Comparison of ENCODE assay signal across 11 cellular contexts in the genomic region with DNA sequence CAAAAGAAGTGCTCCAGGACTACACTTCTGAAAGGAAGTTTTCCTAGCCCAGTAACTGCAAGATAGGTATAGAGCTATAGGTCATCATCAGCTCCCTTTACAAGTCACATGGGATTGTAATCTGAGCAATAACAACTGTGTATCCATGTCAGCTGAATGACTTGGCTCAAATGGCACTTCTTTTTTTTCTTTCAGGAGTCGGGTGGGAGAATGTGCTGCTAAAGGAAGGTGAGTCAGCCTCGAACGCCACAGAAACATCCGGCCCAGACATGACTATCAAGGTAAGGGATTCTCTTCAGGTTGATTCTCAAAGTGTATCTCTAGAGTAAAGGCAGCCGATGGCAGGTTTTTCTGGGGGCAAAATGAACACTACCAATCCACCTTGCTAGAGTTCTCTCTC.
DNase-seq lines count a peak whose midpoint lies in the region; ATAC-seq and TF ChIP-seq lines count a peak whose summit lies in the region.
"Had no signal": no experiment of that assay in that cellular context is flagged by ENCODE, and none has a peak within 500 bp of the region (broad histone marks: within the 10 kb centered on the region; RNA-seq: fewer than 3 reads in every experiment).

No MANE protein-coding gene starts in this region.

- ATAC-seq in HCT116 = peak; percentile 76
- no peak for ATAC-seq in GM19463 (IDR thresholded peaks at IDR 0.05; ENCODE audit: unreplicated experiment)
- no peak for ATAC-seq in GM21447 (IDR thresholded peaks at IDR 0.05; ENCODE audit: unreplicated experiment)

- TF ChIP-seq CTCF in AG04450 (IDR thresholded peaks at IDR 0.05; ENCODE audit: low read depth, low read length) = no peak
- no peak for TF ChIP-seq CTCF in HCT116 (IDR thresholded peaks at IDR 0.05 in 2 of 3, conservative IDR thresholded peaks at IDR 0.05 in 1 of 3; ENCODE audit: borderline replicate concordance in 1 of 3, insufficient read depth in 1 of 3, low read depth in 2 of 3, low read length in 2 of 3)
- TF ChIP-seq CTCF in right atrium auricular region (IDR thresholded peaks at IDR 0.05) = no peak

- H3K4me1 ChIP-seq in HCT116 (ENCODE audit: control insufficient read depth in 1 of 2, insufficient read depth in 2 of 2, low read length in 2 of 2) (peaks cover 11 to 39% of the 10 kb centered on the region in 2 experiments), right atrium auricular region (peaks cover 0 to 12% of the 10 kb centered on the region in 2 donors)
- H3K4me1 ChIP-seq: stomach had no signal

- H3K27ac Mint-ChIP-seq in activated CD4-positive, alpha-beta T cell treated with anti-CD3 and anti-CD28 coated beads, Interleukin-2, amount 10 ng/mL, durations not matched to agents 24 days and 14 days = no peak overlapping the region

- peaks cover 4% of the 10 kb centered on the region for H3K27me3 Mint-ChIP-seq in activated CD4-positive, alpha-beta T cell treated with anti-CD3 and anti-CD28 coated beads, Interleukin-2, amount 10 ng/mL, durations not matched to agents 24 days and 14 days
- H3K27me3 Mint-ChIP-seq: IgD-negative memory B cell had no signal

- peak; percentile 5 for TF ChIP-seq POLR2A in HCT116 (IDR thresholded peaks at IDR 0.05; ENCODE audit: borderline replicate concordance, extremely low read depth, insufficient read depth, insufficient read length)

- H3K36me3 Mint-ChIP-seq in activated CD4-positive, alpha-beta T cell treated with anti-CD3 and anti-CD28 coated beads, Interleukin-2, amount 10 ng/mL, durations not matched to agents 24 days and 14 days (ENCODE audit: low read depth) = no peaks in the 10 kb centered on the region
- H3K36me3 Mint-ChIP-seq: IgD-negative memory B cell had no signal

- peak overlapping the region; percentile 49 for H2AFZ ChIP-seq in HCT116 (ENCODE audit: low read depth, low read length, poor library complexity, severe bottlenecking)

- H3K27me3 ChIP-seq in AG04450 (ENCODE audit: control insufficient read depth, insufficient read depth, low read length) (no peaks in the 10 kb centered on the region), HCT116 (ENCODE audit: insufficient read depth, low read length) (no peaks in the 10 kb centered on the region), right atrium auricular region (no peaks in the 10 kb centered on the region)
- H3K27me3 ChIP-seq: stomach had no signal

- H3K9me2 ChIP-seq in HCT116 (ENCODE audit: insufficient read depth) = no peaks in the 10 kb centered on the region

- H3K27ac ChIP-seq in AG04450 (ENCODE audit: low read depth, low read length) (peak overlapping the region; percentile 83), HCT116 (ENCODE audit: low read depth, low read length) (peak overlapping the region; percentile 52), right atrium auricular region (peak overlapping the region; percentile 32 to 72)
- H3K27ac ChIP-seq: stomach had no signal

- H3K36me3 ChIP-seq in HCT116 (ENCODE audit: control insufficient read depth in 1 of 2, insufficient read depth in 2 of 2, low read length in 2 of 2) (no peaks in the 10 kb centered on the region), right atrium auricular region (peaks cover 8% of the 10 kb centered on the region)
- H3K36me3 ChIP-seq: stomach had no signal

- CTCF ChIA-PET in AG04450 (lab: Charles Lee) = interaction anchor here (1.1 kb wide), 1 partner anchor 10 kb away, joined by 3 read pairs; no protein-coding TSS in a partner anchor
- CTCF ChIA-PET in HCT116 (lab: Charles Lee) = interaction anchor here (1.7 kb wide), 1 partner anchor 113 kb away, joined by 4 read pairs; no protein-coding TSS in a partner anchor

- RAD21 ChIA-PET in HCT116 (lab: Charles Lee; ENCODE audit: low non-redundant PET in 1 of 2, low total read pairs in 2 of 2, uncharacterized antibody in 2 of 2, unreplicated experiment in 2 of 2) = no interaction called here

- H3K9me3 ChIP-seq in AG04450 (ENCODE audit: control insufficient read depth, insufficient read depth, low read length) = no peaks in the 10 kb centered on the region
- H3K9me3 ChIP-seq in HCT116 (ENCODE audit: control insufficient read depth in 1 of 2, insufficient read depth in 1 of 2, low read depth in 1 of 2, low read length in 2 of 2) = no peaks in the 10 kb centered on the region
- no peaks in the 10 kb centered on the region for H3K9me3 ChIP-seq in right atrium auricular region
- H3K9me3 ChIP-seq: stomach had no signal

- H3K9ac ChIP-seq in HCT116 (ENCODE audit: low read length) = peak overlapping the region; percentile 38

- H3K9me3 Mint-ChIP-seq in activated CD4-positive, alpha-beta T cell treated with anti-CD3 and anti-CD28 coated beads, Interleukin-2, amount 10 ng/mL, durations not matched to agents 24 days and 14 days = peaks cover 4% of the 10 kb centered on the region

- H3K4me3 ChIP-seq in AG04450 (ENCODE audit: low read depth, low read length) (no peak overlapping the region), HCT116 (replicated peaks in 1 of 2; ENCODE audit: low read depth in 1 of 2, low read length in 2 of 2) (peak overlapping the region in 1 of 2 experiments; percentile 37; a peak in 3 of 4 replicates), right atrium auricular region (no peak overlapping the region)
- H3K4me3 ChIP-seq: stomach had no signal

- POLR2A ChIA-PET in AG04450 (lab: Yijun Ruan, JAX) (interaction anchor here (1.1 kb wide), 1 partner anchor 33 kb away, joined by 3 read pairs; no protein-coding TSS in a partner anchor), HCT116 (lab: Charles Lee) (interaction anchor here (0.8 to 1.1 kb wide), 2 partner anchors 10 to 47 kb away, joined by 3 to 4 read pairs; no protein-coding TSS in a partner anchor)

- H3K4me1 Mint-ChIP-seq in activated CD4-positive, alpha-beta T cell treated with anti-CD3 and anti-CD28 coated beads, Interleukin-2, amount 10 ng/mL, durations not matched to agents 24 days and 14 days = peaks cover 12% of the 10 kb centered on the region

- peak; percentile 38 for DNase-seq in AG04450 (ENCODE audit: low read depth, low spot score)
- peak; percentile 79 for DNase-seq in HCT116 (ENCODE audit: low read depth, low spot score)
- DNase-seq in activated CD4-positive, alpha-beta T cell treated with anti-CD3 and anti-CD28 coated beads, Interleukin-2, amount 10 ng/mL, durations not matched to agents 24 days and 14 days = peak; percentile 69
- DNase-seq in right atrium auricular region (ENCODE audit: low spot score) = no peak
- no peak for DNase-seq in GF-D8 (lab: John Stamatoyannopoulos, UW)
- DNase-seq in DMS114 treated with DMSO at 0.1 percent for 48 hours (lab: John Stamatoyannopoulos, UW; ENCODE audit: unreplicated experiment) = no peak
- DNase-seq: activated gamma-delta T cell, stomach had no signal

- no peak for TF ChIP-seq RAD21 in HCT116 (IDR thresholded peaks at IDR 0.05; ENCODE audit: low read depth)

- H3K79me2 ChIP-seq in HCT116 (ENCODE audit: insufficient read depth, low read length) = no peaks in the 10 kb centered on the region

- peak overlapping the region; percentile 74 for H3K4me2 ChIP-seq in HCT116 (ENCODE audit: low read length)

- intact Hi-C loops in HCT116 (cut with micrococcal nuclease) = no loop called here
- intact Hi-C loops in activated CD4-positive, alpha-beta T cell treated with anti-CD3 and anti-CD28 coated beads, Interleukin-2, amount 10 ng/mL, durations not matched to agents 24 days and 14 days (cut with micrococcal nuclease) = no loop called here

- no peaks in the 10 kb centered on the region for H4K20me1 ChIP-seq in HCT116 (ENCODE audit: insufficient read depth)

- H3K4me3 Mint-ChIP-seq in activated CD4-positive, alpha-beta T cell treated with anti-CD3 and anti-CD28 coated beads, Interleukin-2, amount 10 ng/mL, durations not matched to agents 24 days and 14 days = no peak overlapping the region
- H3K4me3 Mint-ChIP-seq: IgD-negative memory B cell had no signal

- no TSS peak for BruUV-seq in HCT116 (replicated peaks; lab: Mats Ljungman, UMichigan)

TF ChIP-seq in HCT116, 20 proteins besides CTCF, POLR2A, EP300 and RAD21 (continues in another document):
- TF ChIP-seq, protein P1, sequence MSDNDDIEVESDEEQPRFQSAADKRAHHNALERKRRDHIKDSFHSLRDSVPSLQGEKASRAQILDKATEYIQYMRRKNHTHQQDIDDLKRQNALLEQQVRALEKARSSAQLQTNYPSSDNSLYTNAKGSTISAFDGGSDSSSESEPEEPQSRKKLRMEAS (IDR thresholded peaks at IDR 0.05) = no peak
- TF ChIP-seq ELF1 (IDR thresholded peaks at IDR 0.05; ENCODE audit: borderline replicate concordance, low read depth) = no peak
- no peak for TF ChIP-seq EZH2phosphoT487 (IDR thresholded peaks at IDR 0.05; ENCODE audit: borderline replicate concordance)
- TF ChIP-seq TCF7L2 (IDR thresholded peaks at IDR 0.05; ENCODE audit: borderline replicate concordance, extremely low read depth, insufficient read depth, insufficient read length) = no peak
- TF ChIP-seq FOSL1 (IDR thresholded peaks at IDR 0.05; ENCODE audit: low read depth) = peak; percentile 67
- peak; percentile 51 for TF ChIP-seq SP1 (IDR thresholded peaks at IDR 0.05; ENCODE audit: low read depth)
- TF ChIP-seq CBX3 (IDR thresholded peaks at IDR 0.05; ENCODE audit: low read depth) = peak; percentile 57
- TF ChIP-seq SIN3A (IDR thresholded peaks at IDR 0.05; ENCODE audit: low read depth) = no peak
- no peak for TF ChIP-seq ZNF274 (IDR thresholded peaks at IDR 0.05; ENCODE audit: low read depth, low read length)
- TF ChIP-seq SRF (IDR thresholded peaks at IDR 0.05; ENCODE audit: low read depth) = 0 out of 2 replicates have a peak, but pooled peaks have one; percentile 17
- TF ChIP-seq, protein P2, sequence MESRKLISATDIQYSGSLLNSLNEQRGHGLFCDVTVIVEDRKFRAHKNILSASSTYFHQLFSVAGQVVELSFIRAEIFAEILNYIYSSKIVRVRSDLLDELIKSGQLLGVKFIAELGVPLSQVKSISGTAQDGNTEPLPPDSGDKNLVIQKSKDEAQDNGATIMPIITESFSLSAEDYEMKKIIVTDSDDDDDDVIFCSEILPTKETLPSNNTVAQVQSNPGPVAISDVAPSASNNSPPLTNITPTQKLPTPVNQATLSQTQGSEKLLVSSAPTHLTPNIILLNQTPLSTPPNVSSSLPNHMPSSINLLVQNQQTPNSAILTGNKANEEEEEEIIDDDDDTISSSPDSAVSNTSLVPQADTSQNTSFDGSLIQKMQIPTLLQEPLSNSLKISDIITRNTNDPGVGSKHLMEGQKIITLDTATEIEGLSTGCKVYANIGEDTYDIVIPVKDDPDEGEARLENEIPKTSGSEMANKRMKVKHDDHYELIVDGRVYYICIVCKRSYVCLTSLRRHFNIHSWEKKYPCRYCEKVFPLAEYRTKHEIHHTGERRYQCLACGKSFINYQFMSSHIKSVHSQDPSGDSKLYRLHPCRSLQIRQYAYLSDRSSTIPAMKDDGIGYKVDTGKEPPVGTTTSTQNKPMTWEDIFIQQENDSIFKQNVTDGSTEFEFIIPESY (IDR thresholded peaks at IDR 0.05; ENCODE audit: extremely low read depth, insufficient replicate concordance, low read length) = no peak
- no peak for TF ChIP-seq EGR1 (IDR thresholded peaks at IDR 0.05; ENCODE audit: low read depth)
- no peak for TF ChIP-seq ZFX (IDR thresholded peaks at IDR 0.05)
- TF ChIP-seq POLR2AphosphoS5 (IDR thresholded peaks at IDR 0.05; ENCODE audit: low read depth, low read length) = no peak
- TF ChIP-seq EZH2 (IDR thresholded peaks at IDR 0.05) = no peak
- peak; percentile 53 for TF ChIP-seq JUND (IDR thresholded peaks at IDR 0.05)

Comparison
In these comparisons a context has a peak if more than half of its experiments do, and no peak if none do; other contexts are left out.
1. DNase-seq: peak in AG04450 (single experiment), HCT116 (single experiment) and activated CD4-positive, alpha-beta T cell treated with anti-CD3 and anti-CD28 coated beads, Interleukin-2, amount 10 ng/mL, durations not matched to agents 24 days and 14 days (single experiment); none in right atrium auricular region (single experiment), GF-D8 (single experiment) and DMS114 treated with DMSO at 0.1 percent for 48 hours (single experiment).
2. Peak in every context shown above with its lines, with median percentiles within 50 percentile points of each other: H3K27ac ChIP-seq.